ENCODE assay signal across 24 cellular contexts in genomic region chr16:51290410-51290809, GRCh38.
"Had no signal": no experiment of that assay in that cellular context is flagged by ENCODE, and none has a peak within 500 bp of the region (broad histone marks: within the 10 kb centered on the region; RNA-seq: fewer than 3 reads in every experiment).

No MANE protein-coding gene starts in this region.

- DNase-seq: activated CD4-positive, alpha-beta memory T cell treated with anti-CD3 and anti-CD28 coated beads, Interleukin-2, amount 10 ng/mL, durations not matched to agents 7 days and 5 days; activated CD4-positive, alpha-beta T cell treated with anti-CD3 and anti-CD28 coated beads for 36 hours; activated CD4-positive, alpha-beta T cell treated with anti-CD3 and anti-CD28 coated beads, Interleukin-2, amount 50 U/mL, for 1 hour; activated gamma-delta T cell treated with Interleukin-2 at 50 U/mL for 16 hours; activated naive CD4-positive, alpha-beta T cell treated with anti-CD3 and anti-CD28 coated beads, Interleukin-2, amount 10 ng/mL, durations not matched to agents 7 days and 5 days; activated naive CD8-positive, alpha-beta T cell treated with anti-CD3 and anti-CD28 coated beads for 36 hours; activated T-cell treated with anti-CD3 and anti-CD28 coated beads for 4 hours; activated T-cell treated with anti-CD3 and anti-CD28 coated beads, Interleukin-2, amount 50 U/mL, for 48 hours; MM.1S; NCI-H1105; NCI-H1436; NCI-H1694 treated with DMSO at 0.1 percent for 48 hours; NCI-H2029 treated with DMSO at 0.1 percent for 48 hours; NCI-H510A treated with DMSO at 0.1 percent for 48 hours; NCI-H69; NK-92 treated with Interleukin-12 subunit alpha and Interleukin-12 subunit beta, amount 100 ng/mL, for 24 hours; Peyer's patch; Right ventricle myocardium superior; SJCRH30; SK-N-SH; T-helper 1 cell had no signal

- H3K27me3 Mint-ChIP-seq: activated CD4-positive, alpha-beta memory T cell treated with anti-CD3 and anti-CD28 coated beads, Interleukin-2, amount 10 ng/mL, durations not matched to agents 7 days and 5 days; activated CD4-positive, alpha-beta T cell treated with anti-CD3 and anti-CD28 coated beads for 36 hours; activated naive CD4-positive, alpha-beta T cell treated with anti-CD3 and anti-CD28 coated beads, Interleukin-2, amount 10 ng/mL, durations not matched to agents 7 days and 5 days; activated naive CD8-positive, alpha-beta T cell treated with anti-CD3 and anti-CD28 coated beads for 36 hours had no signal

- H3K4me1 Mint-ChIP-seq: activated CD4-positive, alpha-beta memory T cell treated with anti-CD3 and anti-CD28 coated beads, Interleukin-2, amount 10 ng/mL, durations not matched to agents 7 days and 5 days; activated CD4-positive, alpha-beta T cell treated with anti-CD3 and anti-CD28 coated beads for 36 hours; activated naive CD4-positive, alpha-beta T cell treated with anti-CD3 and anti-CD28 coated beads, Interleukin-2, amount 10 ng/mL, durations not matched to agents 7 days and 5 days; activated naive CD8-positive, alpha-beta T cell treated with anti-CD3 and anti-CD28 coated beads for 36 hours had no signal

- H3K4me3 ChIP-seq: Peyer's patch, SJCRH30 had no signal

- H3K27me3 ChIP-seq: Peyer's patch, SJCRH30 had no signal

- H3K27ac ChIP-seq: Peyer's patch, RWPE1, SJCRH30, VCaP had no signal

- H3K9ac ChIP-seq: SK-N-SH had no signal

- H3K9me3 ChIP-seq: Peyer's patch, SJCRH30 had no signal

- H3K27ac Mint-ChIP-seq: activated CD4-positive, alpha-beta memory T cell treated with anti-CD3 and anti-CD28 coated beads, Interleukin-2, amount 10 ng/mL, durations not matched to agents 7 days and 5 days; activated CD4-positive, alpha-beta T cell treated with anti-CD3 and anti-CD28 coated beads for 36 hours; activated naive CD4-positive, alpha-beta T cell treated with anti-CD3 and anti-CD28 coated beads, Interleukin-2, amount 10 ng/mL, durations not matched to agents 7 days and 5 days; activated naive CD8-positive, alpha-beta T cell treated with anti-CD3 and anti-CD28 coated beads for 36 hours; activated T-helper 2 cell treated with anti-CD3 and anti-CD28 coated beads, Interferon-gamma antibody, Interleukin-2, Interleukin-4, amounts not matched to agents 10 μg/mL and 5 μg/mL and 100 μg/mL, durations not matched to agents 14 hours and 24 hours and 36 hours had no signal

- H3K36me3 Mint-ChIP-seq: activated naive CD4-positive, alpha-beta T cell treated with anti-CD3 and anti-CD28 coated beads, Interleukin-2, amount 10 ng/mL, durations not matched to agents 7 days and 5 days; activated naive CD8-positive, alpha-beta T cell treated with anti-CD3 and anti-CD28 coated beads for 36 hours had no signal

- H3K4me2 ChIP-seq: SK-N-SH had no signal

- H3K4me3 Mint-ChIP-seq: activated CD4-positive, alpha-beta memory T cell treated with anti-CD3 and anti-CD28 coated beads, Interleukin-2, amount 10 ng/mL, durations not matched to agents 7 days and 5 days; activated CD4-positive, alpha-beta T cell treated with anti-CD3 and anti-CD28 coated beads for 36 hours; activated naive CD4-positive, alpha-beta T cell treated with anti-CD3 and anti-CD28 coated beads, Interleukin-2, amount 10 ng/mL, durations not matched to agents 7 days and 5 days; activated naive CD8-positive, alpha-beta T cell treated with anti-CD3 and anti-CD28 coated beads for 36 hours had no signal

- H3K36me3 ChIP-seq: Peyer's patch, SJCRH30 had no signal

- H3K4me1 ChIP-seq: Peyer's patch, SJCRH30 had no signal

- H3K9me3 Mint-ChIP-seq: activated naive CD4-positive, alpha-beta T cell treated with anti-CD3 and anti-CD28 coated beads, Interleukin-2, amount 10 ng/mL, durations not matched to agents 7 days and 5 days; activated naive CD8-positive, alpha-beta T cell treated with anti-CD3 and anti-CD28 coated beads for 36 hours had no signal

- ATAC-seq: activated CD4-positive, alpha-beta T cell treated with anti-CD3 and anti-CD28 coated beads for 36 hours had no signal
